In genomic region chr4:145882594-145882993, GRCh38 we compare ENCODE assay signal across 12 cellular contexts. TPM values are rescaled to one million over a fixed set of nuclear protein-coding genes. Genes with fewer than 3 reads are reported as not detected.
DNase-seq lines count a peak whose midpoint lies in the region; ATAC-seq and TF ChIP-seq lines count a peak whose summit lies in the region.
"Had no signal": no experiment of that assay in that cellular context is flagged by ENCODE, and none has a peak within 500 bp of the region (broad histone marks: within the 10 kb centered on the region; RNA-seq: fewer than 3 reads in every experiment).

No MANE protein-coding gene starts in this region.

- in situ Hi-C loops in G401 (cut with HindIII; ENCODE audit: low sequenced_read_pairs), result no loop called here

- H3K27me3 ChIP-seq in osteoblast (ENCODE audit: insufficient read depth, low read length), result no peaks in the 10 kb centered on the region

- peaks cover 18% of the 10 kb centered on the region for H3K4me1 ChIP-seq in osteoblast (ENCODE audit: insufficient read depth, low read length)

- peaks cover 35% of the 10 kb centered on the region for H3K4me1 Mint-ChIP-seq in osteocyte (ENCODE audit: unreplicated experiment)

- no peak overlapping the region for H2AFZ ChIP-seq in osteoblast (ENCODE audit: low read length)

- H3K9me3 ChIP-seq in osteoblast (ENCODE audit: low read depth, low read length), result no peaks in the 10 kb centered on the region

- ATAC-seq in GM18858 (IDR thresholded peaks at IDR 0.05; ENCODE audit: unreplicated experiment), result no peak
- no peak for ATAC-seq in GM21367 (IDR thresholded peaks at IDR 0.05; ENCODE audit: unreplicated experiment)

- H4K20me1 ChIP-seq in osteoblast (ENCODE audit: insufficient read depth, low read length), result peaks cover 12% of the 10 kb centered on the region

- H3K27ac Mint-ChIP-seq in osteocyte (ENCODE audit: unreplicated experiment), result no peak overlapping the region

- H3K36me3 Mint-ChIP-seq in osteocyte (ENCODE audit: unreplicated experiment), result peaks cover 30% of the 10 kb centered on the region

- H3K9me3 Mint-ChIP-seq in osteocyte (ENCODE audit: unreplicated experiment), result no peaks in the 10 kb centered on the region

- H3K4me3 ChIP-seq in osteoblast (ENCODE audit: insufficient read depth, low read length), result no peak overlapping the region
- H3K4me3 ChIP-seq: coronary artery had no signal

- H3K27me3 Mint-ChIP-seq in osteocyte (ENCODE audit: unreplicated experiment), result no peaks in the 10 kb centered on the region

- peaks cover 13% of the 10 kb centered on the region for H3K36me3 ChIP-seq in osteoblast (ENCODE audit: insufficient read depth, low read length)

- peaks cover 19% of the 10 kb centered on the region for H3K79me2 ChIP-seq in osteoblast (ENCODE audit: insufficient read depth, low read length)

- TF ChIP-seq CTCF in osteoblast (IDR thresholded peaks at IDR 0.05; ENCODE audit: extremely low read depth, low read depth, low read length) (no peak), osteocyte (IDR thresholded peaks at IDR 0.05) (no peak)

- DNase-seq in G401 (ENCODE audit: low spot score) (peak; percentile 64), NCI-H526 treated with DMSO at 0.1 percent for 48 hours (lab: John Stamatoyannopoulos, UW) (peak; percentile 55), globus pallidus (ENCODE audit: low spot score) (peak; percentile 94), osteoblast (ENCODE audit: insufficient read length, low spot score, missing footprints) (peak; percentile 74), osteocyte (ENCODE audit: extremely low spot score, unreplicated experiment) (no peak)
- no peak for DNase-seq in stimulated activated CD4-positive, alpha-beta T cell treated with anti-CD3 and anti-CD28 coated beads, Interleukin-2, amount 100 ng/mL, for 24 hours
- DNase-seq: NCI-H1092, NCI-H82, T-helper 2 cell had no signal

- H3K27ac ChIP-seq in osteoblast (ENCODE audit: low read depth, low read length), result no peak overlapping the region

- no peak overlapping the region for H3K4me3 Mint-ChIP-seq in osteocyte (ENCODE audit: unreplicated experiment)

- H3K4me2 ChIP-seq in osteoblast (ENCODE audit: insufficient read depth, low read length), result no peak overlapping the region

RNA-seq across cellular contexts. Expression of gene ZNF827, which starts 56.0 kb away (rescaled TPM):
- total RNA-seq in G401 (2014; rRNA removed; shearing (Covaris generic)), result 2.1 and 5.8 TPM in 2 replicates
- total RNA-seq in osteoblast (16.3 and 20.0 TPM in 2 replicates), osteocyte (22.5 and 24.9 TPM in 2 replicates)

Comparison
In these comparisons a context has a peak if more than half of its experiments do, and no peak if none do; other contexts are left out.
1. DNase-seq: peak in G401 (single experiment), NCI-H526 treated with DMSO at 0.1 percent for 48 hours (single experiment), globus pallidus (single experiment) and osteoblast (single experiment); none in osteocyte (single experiment) and stimulated activated CD4-positive, alpha-beta T cell treated with anti-CD3 and anti-CD28 coated beads, Interleukin-2, amount 100 ng/mL, for 24 hours (0 of 2).